Comparison of ENCODE assay signal across 1 cellular context in genomic region chr14:64504897-64505771, GRCh38.
TF ChIP-seq lines count a peak whose summit lies in the region.

No MANE protein-coding gene starts in this region.

TF ChIP-seq in HepG2, 621 proteins besides CTCF, POLR2A, EP300 and RAD21 (continued from another document and continues in another):
- TF ChIP-seq ZSCAN25 (CRISPR knock-in tag; IDR thresholded peaks at IDR 0.05), result no peak
- no peak for TF ChIP-seq STAG1 (CRISPR knock-in tag; IDR thresholded peaks at IDR 0.05)
- TF ChIP-seq MZF1 (CRISPR knock-in tag; IDR thresholded peaks at IDR 0.05; ENCODE audit: borderline replicate concordance), result no peak
- TF ChIP-seq GATAD1 (CRISPR knock-in tag; IDR thresholded peaks at IDR 0.05), result 0 out of 2 replicates have a peak, but pooled peaks have one; percentile 1
- no peak for TF ChIP-seq ZBTB49 (CRISPR knock-in tag; IDR thresholded peaks at IDR 0.05; ENCODE audit: borderline replicate concordance)
- no peak; a peak in 1 of 4 replicates for TF ChIP-seq KLF16 (CRISPR knock-in tag; IDR thresholded peaks at IDR 0.05)
- no peak for TF ChIP-seq ZFP1 (CRISPR knock-in tag; IDR thresholded peaks at IDR 0.05)
- no peak for TF ChIP-seq ZNF329 (CRISPR knock-in tag; IDR thresholded peaks at IDR 0.05; ENCODE audit: low read depth)
- TF ChIP-seq ARID3A (IDR thresholded peaks at IDR 0.05; ENCODE audit: low read depth, low read length), result no peak
- no peak for TF ChIP-seq ZNF672 (CRISPR knock-in tag; IDR thresholded peaks at IDR 0.05)
- TF ChIP-seq GABPB1 (CRISPR knock-in tag; IDR thresholded peaks at IDR 0.05), result no peak
- TF ChIP-seq CENPT (CRISPR knock-in tag; IDR thresholded peaks at IDR 0.05; ENCODE audit: low read depth), result no peak
- peak; percentile 6 for TF ChIP-seq ZNF768 (CRISPR knock-in tag; IDR thresholded peaks at IDR 0.05)
- TF ChIP-seq YY1 (IDR thresholded peaks at IDR 0.05; ENCODE audit: insufficient read depth, insufficient replicate concordance, low read depth, low read length), result no peak
- no peak for TF ChIP-seq LBX2 (CRISPR knock-in tag; IDR thresholded peaks at IDR 0.05; ENCODE audit: borderline replicate concordance)
- TF ChIP-seq SIN3A (IDR thresholded peaks at IDR 0.05; ENCODE audit: borderline replicate concordance, low read depth, low read length), result no peak
- TF ChIP-seq ARHGAP35 (CRISPR knock-in tag; IDR thresholded peaks at IDR 0.05; ENCODE audit: borderline replicate concordance), result no peak
- no peak for TF ChIP-seq TBL1XR1 (IDR thresholded peaks at IDR 0.05; ENCODE audit: borderline replicate concordance, low read length, partially characterized antibody)
- no peak for TF ChIP-seq FOXM1 (CRISPR knock-in tag; IDR thresholded peaks at IDR 0.05)
- no peak for TF ChIP-seq SSRP1 (CRISPR knock-in tag; IDR thresholded peaks at IDR 0.05)
- no peak for TF ChIP-seq SAFB2 (CRISPR knock-in tag; IDR thresholded peaks at IDR 0.05; ENCODE audit: borderline replicate concordance, low read depth)
- TF ChIP-seq ZNF446 (CRISPR knock-in tag; IDR thresholded peaks at IDR 0.05), result 0 out of 2 replicates have a peak, but pooled peaks have one; percentile 52
- no peak for TF ChIP-seq ZNF552 (CRISPR knock-in tag; IDR thresholded peaks at IDR 0.05; ENCODE audit: borderline replicate concordance)
- TF ChIP-seq TGIF2 (CRISPR knock-in tag; IDR thresholded peaks at IDR 0.05), result no peak
- peak; percentile 14; the same call in 1 of the 2 replicates for TF ChIP-seq NFYB (CRISPR knock-in tag; IDR thresholded peaks at IDR 0.05)
- no peak for TF ChIP-seq GPN1 (CRISPR knock-in tag; IDR thresholded peaks at IDR 0.05; ENCODE audit: borderline replicate concordance)
- no peak for TF ChIP-seq CHD2 (IDR thresholded peaks at IDR 0.05; ENCODE audit: low read depth, low read length)
- no peak for TF ChIP-seq ESRRA (CRISPR knock-in tag; IDR thresholded peaks at IDR 0.05; ENCODE audit: low read depth)
- TF ChIP-seq SATB2 (CRISPR knock-in tag; IDR thresholded peaks at IDR 0.05), result no peak
- TF ChIP-seq TFDP2 (CRISPR knock-in tag; IDR thresholded peaks at IDR 0.05), result no peak
- peak; percentile 81 for TF ChIP-seq ZNF563 (CRISPR knock-in tag; IDR thresholded peaks at IDR 0.05)
- no peak for TF ChIP-seq LCORL (IDR thresholded peaks at IDR 0.05)
- no peak; the same call in 1 of the 2 replicates for TF ChIP-seq LCORL (CRISPR knock-in tag; IDR thresholded peaks at IDR 0.05)
- TF ChIP-seq SP2 (CRISPR knock-in tag; IDR thresholded peaks at IDR 0.05), result peak; percentile 39; the same call in 1 of the 2 replicates
- no peak for TF ChIP-seq POGZ (CRISPR knock-in tag; IDR thresholded peaks at IDR 0.05)
- no peak for TF ChIP-seq BRF2 (CRISPR knock-in tag; IDR thresholded peaks at IDR 0.05)
- no peak for TF ChIP-seq RFX5 (IDR thresholded peaks at IDR 0.05; ENCODE audit: low read depth, low read length)
- no peak for TF ChIP-seq ZNF652 (CRISPR knock-in tag; IDR thresholded peaks at IDR 0.05; ENCODE audit: borderline replicate concordance, low read depth)
- no peak for TF ChIP-seq TCF7L2 (IDR thresholded peaks at IDR 0.05; ENCODE audit: low read depth, low read length)
- TF ChIP-seq ZBTB10 (CRISPR knock-in tag; IDR thresholded peaks at IDR 0.05; ENCODE audit: borderline replicate concordance), result no peak
- no peak for TF ChIP-seq SMAD9 (CRISPR knock-in tag; IDR thresholded peaks at IDR 0.05)
- no peak for TF ChIP-seq ZSCAN9 (CRISPR knock-in tag; IDR thresholded peaks at IDR 0.05; ENCODE audit: borderline replicate concordance)
- TF ChIP-seq ZBTB39 (CRISPR knock-in tag; IDR thresholded peaks at IDR 0.05), result no peak
- no peak for TF ChIP-seq ERF (CRISPR knock-in tag; IDR thresholded peaks at IDR 0.05)
- TF ChIP-seq GLMP (CRISPR knock-in tag; IDR thresholded peaks at IDR 0.05; ENCODE audit: borderline replicate concordance), result no peak
- TF ChIP-seq ZNF850 (CRISPR knock-in tag; conservative IDR thresholded peaks at IDR 0.05), result no peak
- TF ChIP-seq ZBTB2 (CRISPR knock-in tag; IDR thresholded peaks at IDR 0.05; ENCODE audit: low read depth), result no peak
- peak; percentile 58 for TF ChIP-seq SAP130 (CRISPR knock-in tag; IDR thresholded peaks at IDR 0.05; ENCODE audit: low read depth)
- no peak for TF ChIP-seq TARDBP (CRISPR knock-in tag; IDR thresholded peaks at IDR 0.05)
- TF ChIP-seq ATF6 (CRISPR knock-in tag; conservative IDR thresholded peaks at IDR 0.05), result no peak
- TF ChIP-seq ZNF235 (CRISPR knock-in tag; IDR thresholded peaks at IDR 0.05; ENCODE audit: borderline replicate concordance), result no peak
